2 cellular contexts compared by ENCODE assay signal in the genomic region with DNA sequence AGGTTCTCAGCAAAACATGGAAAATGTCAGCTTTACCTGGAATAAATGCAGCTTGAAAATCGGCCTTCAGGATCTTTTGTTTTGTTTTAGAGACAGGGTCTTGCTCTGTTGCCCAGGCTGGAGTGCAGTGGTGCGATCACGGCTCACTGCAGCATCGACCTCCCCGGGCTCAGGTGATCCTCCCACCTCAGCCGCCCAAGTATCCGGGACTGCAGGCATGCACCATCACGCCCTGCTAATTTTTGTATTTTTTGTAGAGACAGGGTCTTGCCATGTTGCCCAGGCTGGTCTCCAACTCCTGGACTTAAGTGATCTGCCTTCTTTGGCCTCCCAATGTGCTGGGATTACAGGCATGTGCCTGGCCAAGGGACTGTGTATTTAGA.
TF ChIP-seq lines count a peak whose summit lies in the region.

No MANE protein-coding gene starts in this region.

TF ChIP-seq in WTC11, 78 proteins besides CTCF, POLR2A, EP300 and RAD21:
- TF ChIP-seq ZNF121 (CRISPR knock-in tag; IDR thresholded peaks at IDR 0.05): peak; percentile 89; the same call in 1 of the 2 replicates

TF ChIP-seq in HepG2, 621 proteins besides CTCF, POLR2A, EP300 and RAD21:
- peak; percentile 73 for TF ChIP-seq ZNF121 (CRISPR knock-in tag; IDR thresholded peaks at IDR 0.05)
